In genomic region chr13:110339975-110340550, GRCh38 we compare ENCODE assay signal across 13 cellular contexts. TPM values are rescaled to one million over a fixed set of nuclear protein-coding genes. Genes with fewer than 3 reads are reported as not detected.
DNase-seq lines count a peak whose midpoint lies in the region; ATAC-seq, FAIRE-seq and TF ChIP-seq lines count a peak whose summit lies in the region.
"Had no signal": no experiment of that assay in that cellular context is flagged by ENCODE, and none has a peak within 500 bp of the region (broad histone marks: within the 10 kb centered on the region; RNA-seq: fewer than 3 reads in every experiment).

No MANE protein-coding gene starts in this region.

- peaks cover 0 to 3% (median 0%) of the 10 kb centered on the region in 4 donors for H3K4me1 ChIP-seq in liver (ENCODE audit: control insufficient read depth in 4 of 4, insufficient read depth in 4 of 4, low read length in 3 of 4)
- H3K4me1 ChIP-seq in HepG2 (ENCODE audit: insufficient read depth, low read length), result no peaks in the 10 kb centered on the region
- H3K4me1 ChIP-seq in esophagus (ENCODE audit: control insufficient read depth in 2 of 2, insufficient read depth in 2 of 2, low read length in 1 of 2), result peaks cover 4 to 8% of the 10 kb centered on the region in 2 donors
- peaks cover 29% of the 10 kb centered on the region for H3K4me1 ChIP-seq in osteoblast (ENCODE audit: insufficient read depth, low read length)

- no peak overlapping the region for H3K9ac ChIP-seq in liver (ENCODE audit: low read depth in 1 of 2, low read length in 2 of 2)
- no peak overlapping the region for H3K9ac ChIP-seq in HepG2 (ENCODE audit: insufficient read depth, low read depth, low read length)

- TF ChIP-seq RAD21 in liver (IDR thresholded peaks at IDR 0.05), result no peak
- no peak for TF ChIP-seq RAD21 in HepG2 (CRISPR knock-in tag; IDR thresholded peaks at IDR 0.05)

- H3K36me3 ChIP-seq in liver (ENCODE audit: control insufficient read depth in 4 of 4, insufficient read depth in 3 of 4, low read depth in 1 of 4, low read length in 3 of 4) (no peaks in the 10 kb centered on the region), HepG2 (replicated peaks in 1 of 2; ENCODE audit: control insufficient read depth in 1 of 2, insufficient read depth in 2 of 2, low read length in 2 of 2) (no peaks in the 10 kb centered on the region), esophagus (ENCODE audit: control insufficient read depth in 2 of 2, insufficient read depth in 2 of 2, low read length in 1 of 2) (no peaks in the 10 kb centered on the region), osteoblast (ENCODE audit: insufficient read depth, low read length) (peaks cover 36% of the 10 kb centered on the region)

- H3K4me2 ChIP-seq in HepG2 (ENCODE audit: low read depth, low read length) (no peak overlapping the region), osteoblast (ENCODE audit: insufficient read depth, low read length) (no peak overlapping the region)

- no peak for DNase-seq in HepG2 (ENCODE audit: low spot score)
- DNase-seq in osteoblast (ENCODE audit: insufficient read length, low spot score, missing footprints), result no peak
- no peak for DNase-seq in NCI-H2107 (lab: John Stamatoyannopoulos, UW)
- DNase-seq in GM12891 (ENCODE audit: insufficient read length, low spot score), result no peak
- no peak for DNase-seq in HuH-7 (ENCODE audit: low spot score)
- no peak for DNase-seq in glutamatergic neuron
- DNase-seq: amygdala, erythroblast, NCI-H446 treated with DMSO at 0.1 percent for 48 hours had no signal

- in situ Hi-C loops in HepG2 (cut with HindIII; ENCODE audit: extremely low pct_ligation_motif_present, low pct_unique_long_range_greater_than_20kb), result no loop called here

- peaks cover 13% of the 10 kb centered on the region for H3K4me1 Mint-ChIP-seq in glutamatergic neuron (ENCODE audit: low read depth, unreplicated experiment)

- no peak overlapping the region for H2AFZ ChIP-seq in HepG2 (ENCODE audit: low read length)
- H2AFZ ChIP-seq in osteoblast (ENCODE audit: low read length), result no peak overlapping the region

- H4K20me1 ChIP-seq in HepG2 (ENCODE audit: insufficient read depth, low read length), result no peaks in the 10 kb centered on the region
- H4K20me1 ChIP-seq in osteoblast (ENCODE audit: insufficient read depth, low read length), result peaks cover 6% of the 10 kb centered on the region

- no TSS peak for BruUV-seq in HepG2 (replicated peaks; lab: Mats Ljungman, UMichigan)

- CTCF ChIA-PET in HepG2 (lab: Yijun Ruan, JAX; ENCODE audit: low intra/inter-chr PET ratio, low total read pairs), result no interaction called here

- H3K9me3 ChIP-seq in liver (ENCODE audit: control insufficient read depth in 4 of 4, low read length in 3 of 4) (no peaks in the 10 kb centered on the region), HepG2 (ENCODE audit: low read length) (no peaks in the 10 kb centered on the region), esophagus (ENCODE audit: control insufficient read depth in 2 of 2, insufficient read depth in 1 of 2, low read depth in 1 of 2, low read length in 1 of 2) (no peaks in the 10 kb centered on the region), osteoblast (ENCODE audit: low read depth, low read length) (no peaks in the 10 kb centered on the region)

- H3K27me3 ChIP-seq in liver (ENCODE audit: control insufficient read depth in 4 of 4, insufficient read depth in 4 of 4, low read length in 3 of 4), result no peaks in the 10 kb centered on the region
- peaks cover 4 to 61% of the 10 kb centered on the region in 2 experiments; a peak in 3 of 5 replicates for H3K27me3 ChIP-seq in HepG2 (ENCODE audit: control insufficient read depth in 1 of 2, insufficient read depth in 2 of 2, low read length in 2 of 2)
- no peaks in the 10 kb centered on the region for H3K27me3 ChIP-seq in esophagus (ENCODE audit: control insufficient read depth in 1 of 2, insufficient read depth in 2 of 2, low read length in 2 of 2)
- no peaks in the 10 kb centered on the region for H3K27me3 ChIP-seq in osteoblast (ENCODE audit: insufficient read depth, low read length)

- POLR2A ChIA-PET in HepG2 (lab: Yijun Ruan, JAX), result no interaction called here

- H3K27me3 Mint-ChIP-seq in glutamatergic neuron (ENCODE audit: unreplicated experiment), result peaks cover 1% of the 10 kb centered on the region

- TF ChIP-seq POLR2A in HepG2 (IDR thresholded peaks at IDR 0.05; ENCODE audit: insufficient read depth in 1 of 2, low read depth in 2 of 2, low read length in 2 of 2), result no peak
- TF ChIP-seq POLR2A in GM12891 (IDR thresholded peaks at IDR 0.05; ENCODE audit: low read depth, low read length), result no peak

- peaks cover 5% of the 10 kb centered on the region for H3K36me3 Mint-ChIP-seq in glutamatergic neuron (ENCODE audit: unreplicated experiment)
- H3K36me3 Mint-ChIP-seq: CD8-positive, alpha-beta memory T cell had no signal

- H3K27ac ChIP-seq in liver (ENCODE audit: low read depth in 1 of 2, low read length in 2 of 2), result peak overlapping the region; percentile 59 to 85
- no peak overlapping the region for H3K27ac ChIP-seq in HepG2 (ENCODE audit: extremely low read length, insufficient read depth, low read length)
- H3K27ac ChIP-seq in esophagus (ENCODE audit: low read depth in 2 of 2, low read length in 1 of 2), result peak overlapping the region; percentile 61 to 78
- peak overlapping the region; percentile 13 for H3K27ac ChIP-seq in osteoblast (ENCODE audit: low read depth, low read length)

- TF ChIP-seq CTCF in liver (IDR thresholded peaks at IDR 0.05; ENCODE audit: low read depth, low read length, missing input control) (no peak), HepG2 (CRISPR knock-in tag; IDR thresholded peaks at IDR 0.05) (no peak), osteoblast (IDR thresholded peaks at IDR 0.05; ENCODE audit: extremely low read depth, low read depth, low read length) (no peak), glutamatergic neuron (IDR thresholded peaks at IDR 0.05; ENCODE audit: partially characterized antibody, unreplicated experiment) (no peak)

- H3K9me3 Mint-ChIP-seq in glutamatergic neuron (ENCODE audit: unreplicated experiment), result no peaks in the 10 kb centered on the region

- intact Hi-C loops in HepG2 (cut with micrococcal nuclease; ENCODE audit: unreplicated experiment), result no loop called here

- TF ChIP-seq EP300 in HepG2 (IDR thresholded peaks at IDR 0.05; ENCODE audit: low read depth in 2 of 2, low read length in 2 of 2) (no peak), HepG2 (CRISPR knock-in tag; IDR thresholded peaks at IDR 0.05; ENCODE audit: borderline replicate concordance) (no peak)

- no peak overlapping the region for H3K4me3 ChIP-seq in liver (ENCODE audit: low read depth in 1 of 3, low read length in 3 of 3)
- no peak overlapping the region for H3K4me3 ChIP-seq in HepG2 (replicated peaks in 1 of 3; ENCODE audit: insufficient read depth in 1 of 3, low read depth in 2 of 3, low read length in 3 of 3)
- H3K4me3 ChIP-seq in esophagus (ENCODE audit: low read depth in 1 of 2, low read length in 2 of 2), result no peak overlapping the region
- no peak overlapping the region for H3K4me3 ChIP-seq in osteoblast (ENCODE audit: insufficient read depth, low read length)

- no peak for ATAC-seq in HepG2

- 81% methylated on average over 9 of the region's 9 CpGs for WGBS in liver
- WGBS in HepG2 (ENCODE audit: low lambda C conversion rate), result 26% methylated on average over 8 of the region's 9 CpGs
- WGBS in esophagus, 2 donors, result 82 to 84% methylated on average over 9 of the region's 9 CpGs

- H3K4me3 Mint-ChIP-seq in glutamatergic neuron (ENCODE audit: unreplicated experiment), result no peak overlapping the region

- H3K27ac Mint-ChIP-seq in glutamatergic neuron (ENCODE audit: unreplicated experiment), result no peak overlapping the region

- H3K79me2 ChIP-seq in HepG2 (ENCODE audit: insufficient read depth, low read length) (no peaks in the 10 kb centered on the region), osteoblast (ENCODE audit: insufficient read depth, low read length) (peaks cover 61% of the 10 kb centered on the region)

- FAIRE-seq in HepG2 (lab: Jason Lieb, UNC) (no peak), GM12891 (lab: Jason Lieb, UNC) (no peak)
- FAIRE-seq: keratinocyte had no signal

RNA-seq across cellular contexts. Expression of gene COL4A2, which starts 33.0 kb away (rescaled TPM):
- total RNA-seq in liver, result 10 to 100 TPM; 40.0 to 45.2 TPM
- polyA plus RNA-seq in liver, result 10 to 100 TPM in 1 of 2 donors, 1 to 10 TPM in 1; 8.0 to 40.7 TPM
- total RNA-seq in HepG2 (2016; rRNA removed; fragmentation: Illumina TruSeq; extraction: Trizol), result 0.15 and 0.22 TPM in 2 replicates
- total RNA-seq in HepG2 (2016; cell fraction: cytosol; rRNA removed; fragmentation: Illumina TruSeq; extraction: Trizol; ENCODE audit: low read depth), result not detected in 2 replicates
- 0.15 and 0.35 TPM in 2 replicates for total RNA-seq in HepG2 (2016; cell fraction: insoluble cytoplasmic fraction; rRNA removed; fragmentation: Illumina TruSeq; extraction: Trizol)
- total RNA-seq in HepG2 (2016; cell fraction: membrane; rRNA removed; fragmentation: Illumina TruSeq; extraction: Trizol), result not detected in 2 replicates
- total RNA-seq in HepG2 (2016; cell fraction: nucleus; rRNA removed; fragmentation: Illumina TruSeq; extraction: Trizol), result 1.3 TPM in 1 of 2 replicates, not detected in the other
- 1.0 and 1.9 TPM in 2 replicates for polyA plus RNA-seq in HepG2 (2011; rRNA removed)
- 0.56 and 1.6 TPM in 2 replicates for polyA plus RNA-seq in HepG2 (2011; cell fraction: cytosol; rRNA removed)
- 1.2 and 4.2 TPM in 2 replicates for polyA plus RNA-seq in HepG2 (2011; cell fraction: nucleus; rRNA removed)
- 0.25 and 0.92 TPM in 2 replicates for polyA plus RNA-seq in HepG2 (2012)
- 0.21 TPM in 1 of 2 replicates, not detected in the other for polyA plus RNA-seq in HepG2 (2016; cell fraction: cytosol; fragmentation: Illumina TruSeq; extraction: Trizol; ENCODE audit: low read depth)
- 0.19 and 0.68 TPM in 2 replicates for polyA plus RNA-seq in HepG2 (2016; cell fraction: insoluble cytoplasmic fraction; fragmentation: Illumina TruSeq; extraction: Trizol; ENCODE audit: low read depth)
- polyA plus RNA-seq in HepG2 (2016; cell fraction: membrane; fragmentation: Illumina TruSeq; extraction: Trizol; ENCODE audit: low read depth), result 0.21 and 0.27 TPM in 2 replicates
- polyA plus RNA-seq in HepG2 (2016; cell fraction: nucleus; fragmentation: Illumina TruSeq; extraction: Trizol; ENCODE audit: insufficient read depth, low read depth), result 0.37 TPM in 1 of 2 replicates, not detected in the other
- polyA minus RNA-seq in HepG2 (2011; rRNA and poly(A)+ RNA removed; ENCODE audit: low replicate concordance), result 3.0 and 8.4 TPM in 2 replicates
- polyA minus RNA-seq in HepG2 (2011; cell fraction: cytosol; rRNA and poly(A)+ RNA removed), result 0.97 and 1.9 TPM in 2 replicates
- 0.75 and 1.4 TPM in 2 replicates for polyA minus RNA-seq in HepG2 (2011; cell fraction: nucleus; rRNA and poly(A)+ RNA removed)
- 10 to 100 TPM; 25.3 to 39.2 TPM for polyA plus RNA-seq in esophagus
- total RNA-seq in osteoblast, result 267 and 291 TPM in 2 replicates
- 0.37 TPM for polyA plus RNA-seq in GM12891 (2012; ENCODE audit: low read depth, missing spikeins)
- total RNA-seq in glutamatergic neuron (ENCODE audit: unreplicated experiment), result 60.9 TPM
- total RNA-seq: CD8-positive, alpha-beta memory T cell had no signal
- polyA plus RNA-seq: CD8-positive, alpha-beta memory T cell had no signal

RNA-seq across cellular contexts. Expression of gene COL4A1, which starts 33.1 kb away (rescaled TPM):
- total RNA-seq in liver, result 10 to 100 TPM; 41.0 to 68.5 TPM
- polyA plus RNA-seq in liver, result 10 to 100 TPM in 1 of 2 donors, 1 to 10 TPM in 1; 5.0 to 34.7 TPM
- not detected in 2 replicates for total RNA-seq in HepG2 (2016; rRNA removed; fragmentation: Illumina TruSeq; extraction: Trizol)
- not detected in 2 replicates for total RNA-seq in HepG2 (2016; cell fraction: cytosol; rRNA removed; fragmentation: Illumina TruSeq; extraction: Trizol; ENCODE audit: low read depth)
- not detected in 2 replicates for total RNA-seq in HepG2 (2016; cell fraction: insoluble cytoplasmic fraction; rRNA removed; fragmentation: Illumina TruSeq; extraction: Trizol)
- total RNA-seq in HepG2 (2016; cell fraction: membrane; rRNA removed; fragmentation: Illumina TruSeq; extraction: Trizol), result not detected in 2 replicates
- not detected in 2 replicates for total RNA-seq in HepG2 (2016; cell fraction: nucleus; rRNA removed; fragmentation: Illumina TruSeq; extraction: Trizol)
- 0.03 TPM in 1 of 2 replicates, not detected in the other for polyA plus RNA-seq in HepG2 (2011; rRNA removed)
- not detected in 2 replicates for polyA plus RNA-seq in HepG2 (2011; cell fraction: cytosol; rRNA removed)
- 0.05 TPM in 1 of 2 replicates, not detected in the other for polyA plus RNA-seq in HepG2 (2011; cell fraction: nucleus; rRNA removed)
- not detected in 2 replicates for polyA plus RNA-seq in HepG2 (2012)
- polyA plus RNA-seq in HepG2 (2016; cell fraction: cytosol; fragmentation: Illumina TruSeq; extraction: Trizol; ENCODE audit: low read depth), result not detected in 2 replicates
- not detected in 2 replicates for polyA plus RNA-seq in HepG2 (2016; cell fraction: insoluble cytoplasmic fraction; fragmentation: Illumina TruSeq; extraction: Trizol; ENCODE audit: low read depth)
- polyA plus RNA-seq in HepG2 (2016; cell fraction: membrane; fragmentation: Illumina TruSeq; extraction: Trizol; ENCODE audit: low read depth), result not detected in 2 replicates
- not detected in 2 replicates for polyA plus RNA-seq in HepG2 (2016; cell fraction: nucleus; fragmentation: Illumina TruSeq; extraction: Trizol; ENCODE audit: insufficient read depth, low read depth)
- polyA minus RNA-seq in HepG2 (2011; rRNA and poly(A)+ RNA removed; ENCODE audit: low replicate concordance), result 10.2 TPM in 1 of 2 replicates, not detected in the other
- polyA minus RNA-seq in HepG2 (2011; cell fraction: cytosol; rRNA and poly(A)+ RNA removed), result not detected in 2 replicates
- 0.13 TPM in 1 of 2 replicates, not detected in the other for polyA minus RNA-seq in HepG2 (2011; cell fraction: nucleus; rRNA and poly(A)+ RNA removed)
- polyA plus RNA-seq in esophagus, result 10 to 100 TPM; 10.4 to 23.7 TPM
- 412 and 433 TPM in 2 replicates for total RNA-seq in osteoblast
- not detected for polyA plus RNA-seq in GM12891 (2012; ENCODE audit: low read depth, missing spikeins)
- total RNA-seq in glutamatergic neuron (ENCODE audit: unreplicated experiment), result 14.6 TPM
- total RNA-seq: CD8-positive, alpha-beta memory T cell had no signal
- polyA plus RNA-seq: CD8-positive, alpha-beta memory T cell had no signal

Comparison
In these comparisons a context has a peak if more than half of its experiments do, and no peak if none do; other contexts are left out.
1. RNA of gene COL4A2, which starts 33.0 kb away (total RNA-seq): 267 to 291 TPM in osteoblast, 60.9 TPM in glutamatergic neuron (single experiment) and 40.0 to 45.2 TPM in liver; 0.15 to 1.3 TPM in HepG2; every median in the first group is over 10 times any median in the second.
2. RNA of gene COL4A1, which starts 33.1 kb away (total RNA-seq): 412 to 433 TPM in osteoblast, 41.0 to 68.5 TPM in liver and 14.6 TPM in glutamatergic neuron (single experiment); not detected in HepG2; every median in the first group is over 10 times any median in the second.